18 cellular contexts compared by ENCODE assay signal in genomic region chr13:77316430-77316829, GRCh38. TPM values are rescaled to one million over a fixed set of nuclear protein-coding genes. Genes with fewer than 3 reads are reported as not detected.
DNase-seq lines count a peak whose midpoint lies in the region; ATAC-seq and TF ChIP-seq lines count a peak whose summit lies in the region.
"Had no signal": no experiment of that assay in that cellular context is flagged by ENCODE, and none has a peak within 500 bp of the region (broad histone marks: within the 10 kb centered on the region; RNA-seq: fewer than 3 reads in every experiment).

No MANE protein-coding gene starts in this region.

- no peak overlapping the region for H3K27ac ChIP-seq in BLaER1 treated with 17β-estradiol and CSF1 and Interleukin-3, amounts not matched to agents 10 nM and 100 nM
- H3K27ac ChIP-seq in coronary artery (peak overlapping the region; percentile 27 to 57), mesenchymal stem cell (ENCODE audit: low read length, poor library complexity, severe bottlenecking) (no peak overlapping the region)
- H3K27ac ChIP-seq: thoracic aorta had no signal

- no peak overlapping the region for H2BK120ac ChIP-seq in mesenchymal stem cell (ENCODE audit: low read depth, low read length)

- no peak overlapping the region for H2AK5ac ChIP-seq in mesenchymal stem cell (ENCODE audit: low read length, severe bottlenecking)

- H3K36me3 ChIP-seq in BLaER1 treated with 17β-estradiol and CSF1 and Interleukin-3, amounts not matched to agents 10 nM and 100 nM, result peaks cover 11 to 46% (median 33%) of the 10 kb centered on the region in 11 experiments
- H3K36me3 ChIP-seq in Loucy (ENCODE audit: insufficient read depth, low read length), result no peaks in the 10 kb centered on the region
- H3K36me3 ChIP-seq in mesenchymal stem cell (ENCODE audit: control insufficient read depth in 1 of 2, insufficient read depth in 2 of 2, low read depth in 1 of 2, low read length in 2 of 2), result peaks cover 3 to 8% of the 10 kb centered on the region in 2 experiments
- H3K36me3 ChIP-seq in MG63, result no peaks in the 10 kb centered on the region
- H3K36me3 ChIP-seq: adrenal gland, thoracic aorta had no signal

- peaks cover 20 to 47% (median 37%) of the 10 kb centered on the region in 10 experiments for H3K4me1 ChIP-seq in BLaER1 treated with 17β-estradiol and CSF1 and Interleukin-3, amounts not matched to agents 10 nM and 100 nM
- H3K4me1 ChIP-seq in Loucy (ENCODE audit: insufficient read depth, low read length, poor library complexity, severe bottlenecking), result peaks cover 42% of the 10 kb centered on the region
- peaks cover 5% of the 10 kb centered on the region for H3K4me1 ChIP-seq in mesenchymal stem cell (ENCODE audit: control insufficient read depth, insufficient read depth, low read depth, low read length)

- no peak overlapping the region for H3K23ac ChIP-seq in mesenchymal stem cell (ENCODE audit: low read length in 2 of 2)

- peaks cover 22% of the 10 kb centered on the region for H3K79me1 ChIP-seq in mesenchymal stem cell (replicated peaks; ENCODE audit: low read length, poor library complexity, severe bottlenecking)

- no peak overlapping the region for H3K9ac ChIP-seq in BLaER1 treated with 17β-estradiol and CSF1 and Interleukin-3, amounts not matched to agents 10 nM and 100 nM
- H3K9ac ChIP-seq in Loucy (ENCODE audit: low read depth, low read length, poor library complexity, severe bottlenecking), result no peak overlapping the region
- H3K9ac ChIP-seq in mesenchymal stem cell (ENCODE audit: low read length), result no peak overlapping the region

- H3K9me3 ChIP-seq in BLaER1 treated with 17β-estradiol and CSF1 and Interleukin-3, amounts not matched to agents 10 nM and 100 nM (replicated peaks in 1 of 11), result peaks cover 0 to 21% (median 9%) of the 10 kb centered on the region in 11 experiments; a peak in 13 of 22 replicates
- no peaks in the 10 kb centered on the region for H3K9me3 ChIP-seq in Loucy (ENCODE audit: insufficient read depth, low read depth, low read length)
- H3K9me3 ChIP-seq in mesenchymal stem cell (ENCODE audit: control insufficient read depth, low read length), result no peaks in the 10 kb centered on the region
- H3K9me3 ChIP-seq in MG63, result no peaks in the 10 kb centered on the region
- H3K9me3 ChIP-seq: adrenal gland, thoracic aorta had no signal

- H3K27me3 ChIP-seq in BLaER1 treated with 17β-estradiol and CSF1 and Interleukin-3, amounts not matched to agents 10 nM and 100 nM, result no peaks in the 10 kb centered on the region
- H3K27me3 ChIP-seq in Loucy (ENCODE audit: insufficient read depth, low read length, poor library complexity, severe bottlenecking) (no peaks in the 10 kb centered on the region), mesenchymal stem cell (ENCODE audit: control insufficient read depth in 1 of 2, insufficient read depth in 1 of 2, low read length in 2 of 2) (no peaks in the 10 kb centered on the region), MG63 (no peaks in the 10 kb centered on the region)
- H3K27me3 ChIP-seq: adrenal gland had no signal

- H3K79me2 ChIP-seq in Loucy (ENCODE audit: insufficient read depth, low read length), result peaks cover 98% of the 10 kb centered on the region

- H3K4ac ChIP-seq in mesenchymal stem cell (ENCODE audit: low read depth in 1 of 2, low read length in 2 of 2), result no peak overlapping the region

- no peak overlapping the region for H4K8ac ChIP-seq in mesenchymal stem cell (ENCODE audit: low read length)

- TF ChIP-seq CTCF in Loucy (conservative IDR thresholded peaks at IDR 0.05; ENCODE audit: low read length), result no peak
- TF ChIP-seq CTCF in coronary artery (IDR thresholded peaks at IDR 0.05), result no peak

- H4K20me1 ChIP-seq in BLaER1 treated with 17β-estradiol and CSF1 and Interleukin-3, amounts not matched to agents 10 nM and 100 nM, result peaks cover 49 to 100% (median 95%) of the 10 kb centered on the region in 11 experiments
- H4K20me1 ChIP-seq in Loucy (ENCODE audit: insufficient read depth, low read length, poor library complexity, severe bottlenecking), result peaks cover 72% of the 10 kb centered on the region

- no peak for DNase-seq in coronary artery (ENCODE audit: low spot score)
- no peak for DNase-seq in mesenchymal stem cell
- DNase-seq in MG63, result no peak
- no peak for DNase-seq in OCI-M1 (lab: John Stamatoyannopoulos, UW)
- DNase-seq: activated CD4-positive, alpha-beta T cell treated with anti-CD3 and anti-CD28 coated beads, Interleukin-2, amount 50 U/mL, for 1 hour; activated T-cell treated with anti-CD3 and anti-CD28 coated beads, Interleukin-2, amount 50 U/mL, for 1 hour; adrenal gland; cerebellar nuclear complex; foreskin melanocyte; NCI-H187; stimulated activated CD4-positive, alpha-beta T cell treated with anti-CD3 and anti-CD28 coated beads, Interleukin-4, amount 100 ng/mL, for 1 hour had no signal

- H3F3A ChIP-seq in Loucy (ENCODE audit: low read depth), result no peaks in the 10 kb centered on the region

- WGBS in mesenchymal stem cell, result 90% methylated on average over 3 of the region's 4 CpGs

- no peak overlapping the region for H2BK12ac ChIP-seq in mesenchymal stem cell (ENCODE audit: low read length in 2 of 2)

- ATAC-seq in HG02884 (IDR thresholded peaks at IDR 0.05; ENCODE audit: unreplicated experiment) (no peak), HG03469 (IDR thresholded peaks at IDR 0.05; ENCODE audit: unreplicated experiment) (no peak)
- ATAC-seq: HCT116 had no signal

- H2AFZ ChIP-seq in Loucy (ENCODE audit: low read length), result no peak overlapping the region
- no peak overlapping the region for H2AFZ ChIP-seq in mesenchymal stem cell (ENCODE audit: low read depth, low read length)

- H2BK15ac ChIP-seq in mesenchymal stem cell (ENCODE audit: low read depth, poor library complexity, severe bottlenecking), result peak overlapping the region; percentile 28

- no peaks in the 10 kb centered on the region for H3K9me2 ChIP-seq in Loucy (replicated peaks; ENCODE audit: low read depth, low read length)

- H3K4me3 ChIP-seq in BLaER1 treated with 17β-estradiol and CSF1 and Interleukin-3, amounts not matched to agents 10 nM and 100 nM, result no peak overlapping the region
- H3K4me3 ChIP-seq in Loucy (ENCODE audit: low read length, poor library complexity, severe bottlenecking), result no peak overlapping the region
- no peak overlapping the region for H3K4me3 ChIP-seq in coronary artery
- no peak overlapping the region for H3K4me3 ChIP-seq in mesenchymal stem cell (ENCODE audit: insufficient read depth in 1 of 2, low read depth in 1 of 2, low read length in 2 of 2)
- H3K4me3 ChIP-seq in MG63, result no peak overlapping the region
- H3K4me3 ChIP-seq: adrenal gland, lung, thoracic aorta had no signal

- H3K14ac ChIP-seq in mesenchymal stem cell (ENCODE audit: low read length in 2 of 2), result no peak overlapping the region

- H2BK5ac ChIP-seq in mesenchymal stem cell (ENCODE audit: low read depth, low read length, poor library complexity, severe bottlenecking), result no peak overlapping the region

- no peak overlapping the region for H4K91ac ChIP-seq in mesenchymal stem cell (ENCODE audit: low read length)

- peak overlapping the region; percentile 47 to 79 (median 65) for H3K4me2 ChIP-seq in BLaER1 treated with 17β-estradiol and CSF1 and Interleukin-3, amounts not matched to agents 10 nM and 100 nM
- peak overlapping the region; percentile 35 for H3K4me2 ChIP-seq in Loucy (ENCODE audit: low read depth, low read length, poor library complexity, severe bottlenecking)
- H3K4me2 ChIP-seq in mesenchymal stem cell (ENCODE audit: low read length, poor library complexity, severe bottlenecking), result no peak overlapping the region

- H3K18ac ChIP-seq in mesenchymal stem cell (ENCODE audit: low read depth in 1 of 2, low read length in 2 of 2), result no peak overlapping the region

RNA-seq across cellular contexts. Expression of gene MYCBP2, which starts 10.5 kb away (rescaled TPM):
- polyA plus RNA-seq in mesenchymal stem cell (2013, experiment 1 of 2), result 26.9 TPM
- polyA plus RNA-seq in mesenchymal stem cell (2013, experiment 2 of 2), result 25.1 TPM
- 3.8 and 20.5 TPM in 2 replicates for total RNA-seq in MG63 (2014; rRNA removed; shearing (Covaris generic); ENCODE audit: low replicate concordance)

Comparison
In these comparisons a context has a peak if more than half of its experiments do, and no peak if none do; other contexts are left out.
1. H3K27ac ChIP-seq: peak in coronary artery (2 of 2); none in BLaER1 treated with 17β-estradiol and CSF1 and Interleukin-3, amounts not matched to agents 10 nM and 100 nM (0 of 11) and mesenchymal stem cell (single experiment).